Comparison of ENCODE assay signal across 29 cellular contexts in the genomic region with DNA sequence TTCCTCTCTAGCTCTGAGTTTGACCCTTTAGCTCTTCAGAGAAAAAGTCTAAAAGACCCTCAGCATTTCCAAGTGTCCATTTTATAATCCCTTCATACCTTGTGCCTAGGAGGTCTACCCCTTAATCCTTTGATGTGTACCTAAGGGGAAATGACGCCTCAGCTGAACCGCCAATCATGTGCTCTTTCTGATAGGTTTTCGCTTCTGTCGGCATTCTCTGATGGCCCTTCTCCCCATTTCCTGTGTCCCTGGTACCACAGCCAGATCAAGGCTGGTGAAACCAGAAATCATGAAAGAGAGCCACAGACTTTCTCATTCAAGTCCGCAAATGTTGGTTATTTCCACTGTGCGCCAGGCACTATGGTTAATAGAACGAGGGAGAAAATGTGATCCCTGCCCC.
"Had no signal": no experiment of that assay in that cellular context is flagged by ENCODE, and none has a peak within 500 bp of the region (broad histone marks: within the 10 kb centered on the region; RNA-seq: fewer than 3 reads in every experiment).

No MANE protein-coding gene starts in this region.

- H3K4me2 ChIP-seq: hepatocyte had no signal

- DNase-seq: colonic mucosa; cortex of kidney; dermis blood vessel endothelial cell; dorsolateral prefrontal cortex; effector CD4-positive, alpha-beta T cell; effector CD8-positive, alpha-beta T cell; effector memory CD4-positive, alpha-beta T cell; effector memory CD8-positive, alpha-beta T cell; endodermal cell; erythroblast; esophagus squamous epithelium; foreskin fibroblast; foreskin keratinocyte; foreskin melanocyte; gastrocnemius medialis; glutamatergic neuron; head of caudate nucleus; heart left ventricle; heart right ventricle had no signal

- H3K27ac ChIP-seq: colonic mucosa, coronary artery, dorsolateral prefrontal cortex, epithelial cell of prostate, esophagus muscularis mucosa, esophagus squamous epithelium, foreskin keratinocyte, gastrocnemius medialis, gastroesophageal sphincter, heart left ventricle, heart right ventricle, hepatocyte had no signal

- H3K36me3 ChIP-seq: colonic mucosa, esophagus muscularis mucosa, esophagus squamous epithelium, gastrocnemius medialis, gastroesophageal sphincter, heart left ventricle, heart right ventricle had no signal

- H3K9me3 ChIP-seq: colonic mucosa, esophagus muscularis mucosa, esophagus squamous epithelium, gastrocnemius medialis, gastroesophageal sphincter, heart left ventricle, heart right ventricle had no signal

- H3K4me1 ChIP-seq: colonic mucosa, esophagus muscularis mucosa, esophagus squamous epithelium, foreskin keratinocyte, gastrocnemius medialis, gastroesophageal sphincter had no signal

- ATAC-seq: effector memory CD8-positive, alpha-beta T cell; esophagus mucosa; foreskin keratinocyte; gastrocnemius medialis; gastroesophageal sphincter; heart left ventricle; heart right ventricle had no signal

- H3K79me2 ChIP-seq: hepatocyte had no signal

- H2AFZ ChIP-seq: hepatocyte had no signal

- FAIRE-seq: endometrium, endothelial cell of umbilical vein, frontal cortex had no signal

- H3K9me3 Mint-ChIP-seq: dendritic cell treated with granulocyte-macrophage colony-stimulating factor and Interleukin-4, amounts not matched to agents 40 ng/mL and 50 ng/mL, for 4 days; effector memory CD8-positive, alpha-beta T cell; endodermal cell had no signal

- H3K27ac Mint-ChIP-seq: dendritic cell treated with granulocyte-macrophage colony-stimulating factor and Interleukin-4, amounts not matched to agents 40 ng/mL and 50 ng/mL, for 4 days; endodermal cell had no signal

- H3K4me3 Mint-ChIP-seq: dendritic cell treated with granulocyte-macrophage colony-stimulating factor and Interleukin-4, amounts not matched to agents 40 ng/mL and 50 ng/mL, for 4 days; effector memory CD8-positive, alpha-beta T cell; endodermal cell had no signal

- H3K4me3 ChIP-seq: colonic mucosa, coronary artery, dorsolateral prefrontal cortex, esophagus muscularis mucosa, esophagus squamous epithelium, gastrocnemius medialis, gastroesophageal sphincter, heart left ventricle, heart right ventricle, hepatocyte had no signal

- H3K27me3 ChIP-seq: colonic mucosa, dorsolateral prefrontal cortex, esophagus muscularis mucosa, esophagus squamous epithelium, foreskin keratinocyte, gastrocnemius medialis, gastroesophageal sphincter, heart left ventricle, heart right ventricle, hepatocyte had no signal

- H3K27me3 Mint-ChIP-seq: dendritic cell treated with granulocyte-macrophage colony-stimulating factor and Interleukin-4, amounts not matched to agents 40 ng/mL and 50 ng/mL, for 4 days; effector memory CD8-positive, alpha-beta T cell had no signal
